ENCODE assay signal across 28 cellular contexts in genomic region chr1:19923137-19923952, GRCh38. TPM values are rescaled to one million over a fixed set of nuclear protein-coding genes. Genes with fewer than 3 reads are reported as not detected.
"Had no signal": no experiment of that assay in that cellular context is flagged by ENCODE, and none has a peak within 500 bp of the region (broad histone marks: within the 10 kb centered on the region; RNA-seq: fewer than 3 reads in every experiment).

TSS of gene PLA2G2E (minus strand) at chr1:19923617. CDS start at chr1:19923559, 58 bp downstream.

- H3K4me1 ChIP-seq: body of pancreas, gastrocnemius medialis, upper lobe of right lung had no signal

- H3K27ac ChIP-seq: body of pancreas, dorsolateral prefrontal cortex, esophagus squamous epithelium, gastrocnemius medialis, left ventricle myocardium inferior, spleen, upper lobe of right lung had no signal

- H3K36me3 Mint-ChIP-seq: activated naive CD4-positive, alpha-beta T cell treated with anti-CD3 and anti-CD28 coated beads, Interleukin-2, amount 50 U/mL, for 24 hours; natural killer cell had no signal

- H3K9me3 ChIP-seq: body of pancreas, esophagus squamous epithelium, gastrocnemius medialis, left ventricle myocardium inferior, spleen, upper lobe of right lung had no signal

- H3K27me3 Mint-ChIP-seq: activated CD4-positive, alpha-beta memory T cell treated with anti-CD3 and anti-CD28 coated beads, Interleukin-2, amount 10 ng/mL, durations not matched to agents 7 days and 5 days; activated CD4-positive, alpha-beta T cell treated with anti-CD3 and anti-CD28 coated beads, Interleukin-2, amount 10 ng/mL, durations not matched to agents 24 days and 14 days; activated naive CD4-positive, alpha-beta T cell treated with anti-CD3 and anti-CD28 coated beads, Interleukin-2, amount 50 U/mL, for 24 hours had no signal

- H3K36me3 ChIP-seq: esophagus squamous epithelium, gastrocnemius medialis, left ventricle myocardium inferior, spleen, upper lobe of right lung had no signal

- ATAC-seq: body of pancreas; effector memory CD8-positive, alpha-beta T cell; gastrocnemius medialis; upper lobe of right lung had no signal

- DNase-seq: activated CD4-positive, alpha-beta memory T cell treated with anti-CD3 and anti-CD28 coated beads, Interleukin-2, amount 10 ng/mL, durations not matched to agents 7 days and 5 days; activated CD4-positive, alpha-beta T cell treated with anti-CD3 and anti-CD28 coated beads, Interleukin-2, amount 10 ng/mL, durations not matched to agents 24 days and 14 days; activated gamma-delta T cell treated with Interleukin-2 at 50 U/mL for 16 hours; activated T-cell treated with anti-CD3 and anti-CD28 coated beads for 4 hours; anterior cingulate cortex; body of pancreas; dorsolateral prefrontal cortex; effector memory CD8-positive, alpha-beta T cell; esophagus squamous epithelium; gastrocnemius medialis; head of caudate nucleus; hypothalamus; left ventricle myocardium inferior; mammary epithelial cell; midbrain; natural killer cell; retina; spleen; stimulated activated CD4-positive, alpha-beta T cell treated with anti-CD3 and anti-CD28 coated beads, Interleukin-4, amount 100 ng/mL, for 1 hour; stimulated activated naive CD4-positive, alpha-beta T cell treated with Interleukin-2 at 50 U/mL for 16 hours; upper lobe of right lung had no signal

- H3K4me3 Mint-ChIP-seq: activated CD4-positive, alpha-beta memory T cell treated with anti-CD3 and anti-CD28 coated beads, Interleukin-2, amount 10 ng/mL, durations not matched to agents 7 days and 5 days; activated CD4-positive, alpha-beta T cell treated with anti-CD3 and anti-CD28 coated beads, Interleukin-2, amount 10 ng/mL, durations not matched to agents 24 days and 14 days; activated naive CD4-positive, alpha-beta T cell treated with anti-CD3 and anti-CD28 coated beads, Interleukin-2, amount 50 U/mL, for 24 hours; activated T-helper 1 cell treated with anti-CD3 and anti-CD28 coated beads, Interleukin-12 subunit alpha, Interleukin-12 subunit beta, Interleukin-2, Interleukin-4 antibody, amounts not matched to agents 30 ng/mL and 10 ng/mL and 1 ng/mL, durations not matched to agents 14 hours and 24 hours and 36 hours; effector memory CD8-positive, alpha-beta T cell; natural killer cell had no signal

- FAIRE-seq: colon had no signal

- H3K27me3 ChIP-seq: body of pancreas, gastrocnemius medialis, upper lobe of right lung had no signal

- H3K4me1 Mint-ChIP-seq: activated CD4-positive, alpha-beta memory T cell treated with anti-CD3 and anti-CD28 coated beads, Interleukin-2, amount 10 ng/mL, durations not matched to agents 7 days and 5 days; activated CD4-positive, alpha-beta T cell treated with anti-CD3 and anti-CD28 coated beads, Interleukin-2, amount 10 ng/mL, durations not matched to agents 24 days and 14 days; activated naive CD4-positive, alpha-beta T cell treated with anti-CD3 and anti-CD28 coated beads, Interleukin-2, amount 50 U/mL, for 24 hours; natural killer cell had no signal

- H3K27ac Mint-ChIP-seq: activated CD4-positive, alpha-beta memory T cell treated with anti-CD3 and anti-CD28 coated beads, Interleukin-2, amount 10 ng/mL, durations not matched to agents 7 days and 5 days; activated CD4-positive, alpha-beta T cell treated with anti-CD3 and anti-CD28 coated beads, Interleukin-2, amount 10 ng/mL, durations not matched to agents 24 days and 14 days; activated naive CD4-positive, alpha-beta T cell treated with anti-CD3 and anti-CD28 coated beads, Interleukin-2, amount 50 U/mL, for 24 hours; activated T-helper 1 cell treated with anti-CD3 and anti-CD28 coated beads, Interleukin-12 subunit alpha, Interleukin-12 subunit beta, Interleukin-2, Interleukin-4 antibody, amounts not matched to agents 30 ng/mL and 10 ng/mL and 1 ng/mL, durations not matched to agents 14 hours and 24 hours and 36 hours; effector memory CD8-positive, alpha-beta T cell; natural killer cell; progenitor cell of endocrine pancreas had no signal

- H3K4me3 ChIP-seq: body of pancreas, dorsolateral prefrontal cortex, esophagus squamous epithelium, gastrocnemius medialis, left ventricle myocardium inferior, spleen, upper lobe of right lung had no signal

- H3K9me3 Mint-ChIP-seq: activated CD4-positive, alpha-beta memory T cell treated with anti-CD3 and anti-CD28 coated beads, Interleukin-2, amount 10 ng/mL, durations not matched to agents 7 days and 5 days; activated CD4-positive, alpha-beta T cell treated with anti-CD3 and anti-CD28 coated beads, Interleukin-2, amount 10 ng/mL, durations not matched to agents 24 days and 14 days; activated naive CD4-positive, alpha-beta T cell treated with anti-CD3 and anti-CD28 coated beads, Interleukin-2, amount 50 U/mL, for 24 hours; activated T-helper 1 cell treated with anti-CD3 and anti-CD28 coated beads, Interleukin-12 subunit alpha, Interleukin-12 subunit beta, Interleukin-2, Interleukin-4 antibody, amounts not matched to agents 30 ng/mL and 10 ng/mL and 1 ng/mL, durations not matched to agents 14 hours and 24 hours and 36 hours; effector memory CD8-positive, alpha-beta T cell; natural killer cell had no signal

RNA-seq across cellular contexts. Expression of gene PLA2G2E, which starts in this region (rescaled TPM):
- total RNA-seq: activated CD4-positive, alpha-beta memory T cell treated with anti-CD3 and anti-CD28 coated beads, Interleukin-2, amount 10 ng/mL, durations not matched to agents 7 days and 5 days; activated CD4-positive, alpha-beta T cell treated with anti-CD3 and anti-CD28 coated beads, Interleukin-2, amount 10 ng/mL, durations not matched to agents 24 days and 14 days; activated T-helper 1 cell treated with anti-CD3 and anti-CD28 coated beads, Interleukin-12 subunit alpha, Interleukin-12 subunit beta, Interleukin-2, Interleukin-4 antibody, amounts not matched to agents 30 ng/mL and 10 ng/mL and 1 ng/mL, durations not matched to agents 14 hours and 24 hours and 36 hours; body of pancreas; cardiac septum; dorsolateral prefrontal cortex; esophagus squamous epithelium; gastrocnemius medialis; left ventricle myocardium inferior; mammary epithelial cell; natural killer cell; progenitor cell of endocrine pancreas; spleen; T-helper 2 cell treated with Interferon-gamma antibody and Interleukin-4, amounts not matched to agents 100 ng/mL and 5 ng/mL, for 36 hours; upper lobe of right lung had no signal
- polyA plus RNA-seq: mammary epithelial cell, spleen, thymus had no signal
